In genomic region chr19:21595185-21595584, GRCh38 we compare ENCODE assay signal across 23 cellular contexts.
"Had no signal": no experiment of that assay in that cellular context is flagged by ENCODE, and none has a peak within 500 bp of the region (broad histone marks: within the 10 kb centered on the region; RNA-seq: fewer than 3 reads in every experiment).

No MANE protein-coding gene starts in this region.

- H3K27me3 ChIP-seq: breast epithelium, MG63 had no signal

- DNase-seq: activated CD4-positive, alpha-beta memory T cell treated with anti-CD3 and anti-CD28 coated beads for 36 hours; activated CD4-positive, alpha-beta T cell treated with anti-CD3 and anti-CD28 coated beads, Interleukin-2, amount 10 ng/mL, durations not matched to agents 7 days and 5 days; activated CD4-positive, CD25-positive, alpha-beta regulatory T cell; activated CD8-positive, alpha-beta memory T cell treated with anti-CD3 and anti-CD28 coated beads for 24 hours; activated effector memory CD4-positive, alpha-beta T cell treated with anti-CD3 and anti-CD28 coated beads, Interleukin-2, amount 50 U/mL, for 16 hours; activated naive CD4-positive, alpha-beta T cell treated with anti-CD3 and anti-CD28 coated beads for 36 hours; activated T-cell treated with anti-CD3 and anti-CD28 coated beads, Interleukin-2, amount 50 U/mL, for 4 hours; caudate nucleus; MG63; NCI-H1105 treated with DMSO at 0.1 percent for 48 hours; NCI-H1436 treated with DMSO at 0.1 percent for 48 hours; NCI-H187; NCI-H2081; NCI-H446; NCI-H524; PC-3; SHP77; T-helper 17 cell; T1000 had no signal

- H3K36me3 ChIP-seq: breast epithelium, MG63 had no signal

- ATAC-seq: activated T-cell treated with anti-CD3 and anti-CD28 coated beads, Interleukin-2, amount 50 U/mL, for 4 hours; PC-3 had no signal

- FAIRE-seq: RCC 7860, TTC549 had no signal

- H3K9me3 ChIP-seq: breast epithelium, MG63 had no signal

- H3K27ac ChIP-seq: breast epithelium, VCaP had no signal

- H3K4me1 ChIP-seq: breast epithelium had no signal

- H3K4me3 ChIP-seq: breast epithelium, MG63 had no signal
